Comparison of ENCODE assay signal across 20 cellular contexts in genomic region chr9:111948958-111949357, GRCh38. TPM values are rescaled to one million over a fixed set of nuclear protein-coding genes. Genes with fewer than 3 reads are reported as not detected.
DNase-seq lines count a peak whose midpoint lies in the region; ATAC-seq and TF ChIP-seq lines count a peak whose summit lies in the region.
"Had no signal": no experiment of that assay in that cellular context is flagged by ENCODE, and none has a peak within 500 bp of the region (broad histone marks: within the 10 kb centered on the region; RNA-seq: fewer than 3 reads in every experiment).

No MANE protein-coding gene starts in this region.

- no peaks in the 10 kb centered on the region for H3K36me3 Mint-ChIP-seq in activated naive CD4-positive, alpha-beta T cell treated with anti-CD3 and anti-CD28 coated beads, Interleukin-2, amount 50 U/mL, for 72 hours
- H3K36me3 Mint-ChIP-seq: CD4-positive, CD25-positive, alpha-beta regulatory T cell had no signal

- DNase-seq in DMS53 treated with DMSO at 0.1 percent for 48 hours (lab: John Stamatoyannopoulos, UW; ENCODE audit: unreplicated experiment) (peak; percentile 37), NCI-H69 (lab: John Stamatoyannopoulos, UW) (peak; percentile 13), osteoblast (ENCODE audit: insufficient read length, low spot score, missing footprints) (peak; percentile 66), HEK293T (ENCODE audit: extremely low spot score) (no peak)
- DNase-seq in activated naive CD4-positive, alpha-beta T cell treated with anti-CD3 and anti-CD28 coated beads, Interleukin-2, amount 50 U/mL, for 72 hours (ENCODE audit: low spot score in 2 of 2), result no peak
- DNase-seq in stimulated activated CD4-positive, alpha-beta T cell treated with anti-CD3 and anti-CD28 coated beads, Interleukin-4, amount 100 ng/mL, for 4 hours, result no peak
- DNase-seq: ACHN; CD4-positive, CD25-positive, alpha-beta regulatory T cell; COR-L47; EL; GOT3; NCI-H1417; NCI-H2081; NCI-H524 treated with DMSO at 0.1 percent for 48 hours; PC-3; RPMI8226; SIG-M5 had no signal

- H3K4me3 ChIP-seq in BLaER1, result no peak overlapping the region
- no peak overlapping the region for H3K4me3 ChIP-seq in osteoblast (ENCODE audit: insufficient read depth, low read length)

- H3K9me3 ChIP-seq in BLaER1 (no peaks in the 10 kb centered on the region), osteoblast (ENCODE audit: low read depth, low read length) (no peaks in the 10 kb centered on the region)

- H3K27ac ChIP-seq in BLaER1, result no peak overlapping the region
- H3K27ac ChIP-seq in osteoblast (ENCODE audit: low read depth, low read length), result peak overlapping the region; percentile 65
- H3K27ac ChIP-seq: KMS-11 had no signal

- H3K36me3 ChIP-seq in BLaER1, result no peaks in the 10 kb centered on the region
- no peaks in the 10 kb centered on the region for H3K36me3 ChIP-seq in osteoblast (ENCODE audit: insufficient read depth, low read length)

- H3K9ac ChIP-seq in BLaER1, result no peak overlapping the region
- H3K9ac ChIP-seq: KMS-11 had no signal

- CTCF ChIA-PET in HEK293T (lab: Yijun Ruan, JAX), result no interaction called here

- H2AFZ ChIP-seq in osteoblast (ENCODE audit: low read length), result no peak overlapping the region

- peaks cover 0 to 7% of the 10 kb centered on the region in 2 donors for H3K9me3 Mint-ChIP-seq in activated naive CD4-positive, alpha-beta T cell treated with anti-CD3 and anti-CD28 coated beads, Interleukin-2, amount 50 U/mL, for 72 hours

- H3K4me2 ChIP-seq in BLaER1, result peak overlapping the region; percentile 46
- H3K4me2 ChIP-seq in osteoblast (ENCODE audit: insufficient read depth, low read length), result no peak overlapping the region
- H3K4me2 ChIP-seq: KMS-11 had no signal

- ATAC-seq in activated naive CD4-positive, alpha-beta T cell treated with anti-CD3 and anti-CD28 coated beads, Interleukin-2, amount 50 U/mL, for 72 hours, result no peak
- ATAC-seq: HepG2, PC-3 had no signal

- H3K79me2 ChIP-seq in osteoblast (ENCODE audit: insufficient read depth, low read length), result no peaks in the 10 kb centered on the region

- TF ChIP-seq CTCF in osteoblast (IDR thresholded peaks at IDR 0.05; ENCODE audit: extremely low read depth, low read depth, low read length), result no peak

- H4K20me1 ChIP-seq in BLaER1 (no peaks in the 10 kb centered on the region), osteoblast (ENCODE audit: insufficient read depth, low read length) (no peaks in the 10 kb centered on the region)

- POLR2A ChIA-PET in HEK293T (lab: Yijun Ruan, JAX), result no interaction called here

- H3K27me3 ChIP-seq in BLaER1, result no peaks in the 10 kb centered on the region
- H3K27me3 ChIP-seq in osteoblast (ENCODE audit: insufficient read depth, low read length), result no peaks in the 10 kb centered on the region

- H3K4me1 ChIP-seq in BLaER1 (peaks cover 28% of the 10 kb centered on the region), osteoblast (ENCODE audit: insufficient read depth, low read length) (peaks cover 37% of the 10 kb centered on the region)

- no peak overlapping the region for H3K27ac Mint-ChIP-seq in activated naive CD4-positive, alpha-beta T cell treated with anti-CD3 and anti-CD28 coated beads, Interleukin-2, amount 50 U/mL, for 72 hours

TF ChIP-seq in HEK293T, 16 proteins besides CTCF, POLR2A, EP300 and RAD21:
- TF ChIP-seq FOXM1 (IDR thresholded peaks at IDR 0.05; ENCODE audit: borderline replicate concordance), result no peak
- TF ChIP-seq ARNT (IDR thresholded peaks at IDR 0.05), result no peak
- TF ChIP-seq SUZ12 (IDR thresholded peaks at IDR 0.05), result no peak
- TF ChIP-seq BHLHE40 (IDR thresholded peaks at IDR 0.05; ENCODE audit: borderline replicate concordance), result no peak
- no peak for TF ChIP-seq FOXA1 (IDR thresholded peaks at IDR 0.05)
- TF ChIP-seq ELF4 (IDR thresholded peaks at IDR 0.05), result no peak
- no peak for TF ChIP-seq HDGF (IDR thresholded peaks at IDR 0.05; ENCODE audit: borderline replicate concordance)
- TF ChIP-seq L3MBTL2 (conservative IDR thresholded peaks at IDR 0.05), result no peak
- TF ChIP-seq CTBP1 (IDR thresholded peaks at IDR 0.05; ENCODE audit: borderline replicate concordance), result no peak
- no peak for TF ChIP-seq SP1 (IDR thresholded peaks at IDR 0.05)
- TF ChIP-seq TARDBP (IDR thresholded peaks at IDR 0.05), result no peak
- no peak for TF ChIP-seq FOXK2 (IDR thresholded peaks at IDR 0.05)
- no peak for TF ChIP-seq ZNF384 (IDR thresholded peaks at IDR 0.05)
- TF ChIP-seq PKNOX1 (IDR thresholded peaks at IDR 0.05), result no peak
- no peak for TF ChIP-seq LEF1 (IDR thresholded peaks at IDR 0.05; ENCODE audit: borderline replicate concordance)
- no peak for TF ChIP-seq NFRKB (IDR thresholded peaks at IDR 0.05)

RNA-seq across cellular contexts. Expression of gene UGCG, which starts 52.3 kb away (rescaled TPM):
- 118 and 121 TPM in 2 replicates for total RNA-seq in osteoblast
- total RNA-seq in activated naive CD4-positive, alpha-beta T cell treated with anti-CD3 and anti-CD28 coated beads, Interleukin-2, amount 50 U/mL, for 72 hours, result 10 to 100 TPM; 12.5 to 23.5 TPM

Comparison
In these comparisons a context has a peak if more than half of its experiments do, and no peak if none do; other contexts are left out.
1. DNase-seq: peak in DMS53 treated with DMSO at 0.1 percent for 48 hours (single experiment), NCI-H69 (single experiment) and osteoblast (single experiment); none in activated naive CD4-positive, alpha-beta T cell treated with anti-CD3 and anti-CD28 coated beads, Interleukin-2, amount 50 U/mL, for 72 hours (0 of 2), HEK293T (single experiment) and stimulated activated CD4-positive, alpha-beta T cell treated with anti-CD3 and anti-CD28 coated beads, Interleukin-4, amount 100 ng/mL, for 4 hours (0 of 2).